Comparison of ENCODE assay signal across 8 cellular contexts in genomic region chr6:89475634-89476033, GRCh38. TPM values are rescaled to one million over a fixed set of nuclear protein-coding genes. Genes with fewer than 3 reads are reported as not detected.
DNase-seq lines count a peak whose midpoint lies in the region; ATAC-seq and TF ChIP-seq lines count a peak whose summit lies in the region.

No MANE protein-coding gene starts in this region.

- peaks cover 27% of the 10 kb centered on the region for H3K4me1 Mint-ChIP-seq in activated T-helper 1 cell treated with anti-CD3 and anti-CD28 coated beads, Interleukin-12 subunit alpha, Interleukin-12 subunit beta, Interleukin-2, Interleukin-4 antibody, amounts not matched to agents 30 ng/mL and 10 ng/mL and 1 ng/mL, durations not matched to agents 14 hours and 24 hours and 36 hours (ENCODE audit: low read depth)
- H3K4me1 Mint-ChIP-seq in mesothelial cell of epicardium = peaks cover 11% of the 10 kb centered on the region

- peaks cover 6% of the 10 kb centered on the region for H3K4me1 ChIP-seq in foreskin keratinocyte

- H3K4me3 ChIP-seq in dorsolateral prefrontal cortex = peak overlapping the region in 4 of 59 donors; percentile 5 to 13 (median 8)

- ATAC-seq in GM18907 (IDR thresholded peaks at IDR 0.05; ENCODE audit: unreplicated experiment) (peak; percentile 72), HG03159 (IDR thresholded peaks at IDR 0.05; ENCODE audit: unreplicated experiment) (peak; percentile 46), foreskin keratinocyte (no peak)

- H3K27me3 Mint-ChIP-seq in activated T-helper 1 cell treated with anti-CD3 and anti-CD28 coated beads, Interleukin-12 subunit alpha, Interleukin-12 subunit beta, Interleukin-2, Interleukin-4 antibody, amounts not matched to agents 30 ng/mL and 10 ng/mL and 1 ng/mL, durations not matched to agents 14 hours and 24 hours and 36 hours (ENCODE audit: insufficient read depth) = peaks cover 3% of the 10 kb centered on the region
- no peaks in the 10 kb centered on the region for H3K27me3 Mint-ChIP-seq in mesothelial cell of epicardium (ENCODE audit: low read depth)

- peaks cover 5% of the 10 kb centered on the region for H3K9me3 Mint-ChIP-seq in activated T-helper 1 cell treated with anti-CD3 and anti-CD28 coated beads, Interleukin-12 subunit alpha, Interleukin-12 subunit beta, Interleukin-2, Interleukin-4 antibody, amounts not matched to agents 30 ng/mL and 10 ng/mL and 1 ng/mL, durations not matched to agents 14 hours and 24 hours and 36 hours
- H3K9me3 Mint-ChIP-seq in mesothelial cell of epicardium = no peaks in the 10 kb centered on the region

- H3K27me3 ChIP-seq in foreskin keratinocyte (no peaks in the 10 kb centered on the region), dorsolateral prefrontal cortex (no peaks in the 10 kb centered on the region)

- H3K27ac Mint-ChIP-seq in activated T-helper 1 cell treated with anti-CD3 and anti-CD28 coated beads, Interleukin-12 subunit alpha, Interleukin-12 subunit beta, Interleukin-2, Interleukin-4 antibody, amounts not matched to agents 30 ng/mL and 10 ng/mL and 1 ng/mL, durations not matched to agents 14 hours and 24 hours and 36 hours = peak overlapping the region; percentile 37
- H3K27ac Mint-ChIP-seq in mesothelial cell of epicardium = peak overlapping the region; percentile 78

- peak; percentile 38 for DNase-seq in activated T-helper 1 cell treated with anti-CD3 and anti-CD28 coated beads, Interleukin-12 subunit alpha, Interleukin-12 subunit beta, Interleukin-2, Interleukin-4 antibody, amounts not matched to agents 30 ng/mL and 10 ng/mL and 1 ng/mL, durations not matched to agents 14 hours and 24 hours and 36 hours (ENCODE audit: low spot score)
- no peak for DNase-seq in mesothelial cell of epicardium (ENCODE audit: low spot score in 2 of 2, unreplicated experiment in 2 of 2)
- no peak for DNase-seq in NCI-H1048 (lab: John Stamatoyannopoulos, UW)
- no peak for DNase-seq in RWPE1 (ENCODE audit: low spot score)
- DNase-seq in foreskin keratinocyte = no peak
- DNase-seq in dorsolateral prefrontal cortex = no peak

- peaks cover 2% of the 10 kb centered on the region for H3K36me3 Mint-ChIP-seq in activated T-helper 1 cell treated with anti-CD3 and anti-CD28 coated beads, Interleukin-12 subunit alpha, Interleukin-12 subunit beta, Interleukin-2, Interleukin-4 antibody, amounts not matched to agents 30 ng/mL and 10 ng/mL and 1 ng/mL, durations not matched to agents 14 hours and 24 hours and 36 hours (ENCODE audit: low read depth)
- peaks cover 1% of the 10 kb centered on the region for H3K36me3 Mint-ChIP-seq in mesothelial cell of epicardium

- CTCF ChIA-PET in RWPE1 (lab: Yijun Ruan, JAX) = no interaction called here

- TF ChIP-seq CTCF in mesothelial cell of epicardium (IDR thresholded peaks at IDR 0.05; ENCODE audit: unreplicated experiment) = no peak
- TF ChIP-seq CTCF in RWPE1 (conservative IDR thresholded peaks at IDR 0.05; ENCODE audit: low read depth) = no peak
- TF ChIP-seq CTCF in foreskin keratinocyte (conservative IDR thresholded peaks at IDR 0.05) = no peak
- no peak for TF ChIP-seq CTCF in dorsolateral prefrontal cortex (IDR thresholded peaks at IDR 0.05 in 54 of 56, conservative IDR thresholded peaks at IDR 0.05 in 2 of 56; ENCODE audit: low read depth in 1 of 56, partially characterized antibody in 56 of 56)

- peak overlapping the region; percentile 5 for H3K4me3 Mint-ChIP-seq in activated T-helper 1 cell treated with anti-CD3 and anti-CD28 coated beads, Interleukin-12 subunit alpha, Interleukin-12 subunit beta, Interleukin-2, Interleukin-4 antibody, amounts not matched to agents 30 ng/mL and 10 ng/mL and 1 ng/mL, durations not matched to agents 14 hours and 24 hours and 36 hours
- no peak overlapping the region for H3K4me3 Mint-ChIP-seq in mesothelial cell of epicardium

- no peak overlapping the region for H3K27ac ChIP-seq in RWPE1
- no peak overlapping the region for H3K27ac ChIP-seq in foreskin keratinocyte
- no peak overlapping the region for H3K27ac ChIP-seq in dorsolateral prefrontal cortex

- intact Hi-C loops in activated T-helper 1 cell treated with anti-CD3 and anti-CD28 coated beads, Interleukin-12 subunit alpha, Interleukin-12 subunit beta, Interleukin-2, Interleukin-4 antibody, amounts not matched to agents 30 ng/mL and 10 ng/mL and 1 ng/mL, durations not matched to agents 14 hours and 24 hours and 36 hours (cut with micrococcal nuclease) = loop anchor here (1.0 to 5.0 kb wide), 3 partner anchors 43 to 512 kb away; partner anchors contain the start of genes ANKRD6 and RNGTT
- intact Hi-C loops in dorsolateral prefrontal cortex (cut with DNase I) = no loop called here

- POLR2A ChIA-PET in RWPE1 (lab: Yijun Ruan, JAX; ENCODE audit: low non-redundant PET) = no interaction called here

RNA-seq across cellular contexts. Expression of gene ANKRD6, which starts 42.7 kb away (rescaled TPM):
- 1.3 and 2.3 TPM in 2 replicates for total RNA-seq in activated T-helper 1 cell treated with anti-CD3 and anti-CD28 coated beads, Interleukin-12 subunit alpha, Interleukin-12 subunit beta, Interleukin-2, Interleukin-4 antibody, amounts not matched to agents 30 ng/mL and 10 ng/mL and 1 ng/mL, durations not matched to agents 14 hours and 24 hours and 36 hours
- 41.0 to 44.9 TPM (median 43.5 TPM) in 3 replicates for total RNA-seq in mesothelial cell of epicardium
- total RNA-seq in foreskin keratinocyte = 7.0 and 8.1 TPM in 2 replicates
- polyA plus RNA-seq in foreskin keratinocyte = 2.7 and 3.4 TPM in 2 replicates
- 10 to 100 TPM; 14.2 to 73.6 (median 37.4) TPM for total RNA-seq in dorsolateral prefrontal cortex
